ENCODE assay signal across 1 cellular context in the genomic region with DNA sequence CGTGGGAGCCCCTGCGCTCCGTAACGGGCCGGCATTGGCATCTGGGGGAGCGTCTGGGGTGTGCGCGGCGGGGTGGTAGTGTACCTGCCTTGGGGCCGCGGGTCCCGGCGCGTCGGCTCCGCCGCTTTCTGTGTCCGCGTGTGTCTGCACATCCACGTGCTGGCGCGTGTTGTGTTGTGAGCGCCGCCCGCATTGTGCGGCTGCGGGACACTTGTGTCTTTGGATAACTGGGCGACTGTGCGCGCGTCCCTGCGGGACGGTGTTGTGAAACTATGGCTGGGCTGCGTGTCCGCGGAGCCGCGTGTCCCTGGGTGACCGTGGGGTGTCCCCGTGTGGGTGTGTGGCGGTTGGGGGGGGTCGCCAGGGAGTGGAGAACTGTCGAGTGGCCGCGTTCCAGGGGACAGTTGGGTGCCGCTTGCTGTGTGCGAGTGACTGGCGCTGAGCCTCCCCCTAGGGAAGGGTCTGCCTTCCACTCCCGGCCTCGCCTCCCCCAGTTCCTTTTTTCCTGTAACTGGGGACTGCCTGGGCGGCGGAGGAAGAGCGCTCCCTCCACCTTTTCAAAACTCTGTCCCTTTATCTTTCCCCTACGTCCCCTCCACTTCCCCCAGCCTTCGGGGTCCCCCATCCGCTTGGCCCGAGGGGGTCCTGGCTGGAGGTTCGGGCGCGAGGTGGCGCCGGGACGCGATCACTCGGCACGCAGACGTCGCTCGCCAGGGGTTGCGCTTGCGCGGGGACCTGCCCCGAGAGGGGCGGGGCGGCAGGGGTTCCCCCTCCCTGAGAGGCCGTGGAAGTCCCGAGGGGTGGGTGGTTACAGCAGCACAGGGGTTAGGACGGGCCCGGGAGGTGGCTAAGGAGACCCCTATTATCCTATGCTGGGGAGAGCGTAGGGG.
TF ChIP-seq lines count a peak whose summit lies in the region.

No MANE protein-coding gene starts in this region.

TF ChIP-seq in HepG2, 621 proteins besides CTCF, POLR2A, EP300 and RAD21 (continued from another document and continues in another):
- TF ChIP-seq, protein P1, sequence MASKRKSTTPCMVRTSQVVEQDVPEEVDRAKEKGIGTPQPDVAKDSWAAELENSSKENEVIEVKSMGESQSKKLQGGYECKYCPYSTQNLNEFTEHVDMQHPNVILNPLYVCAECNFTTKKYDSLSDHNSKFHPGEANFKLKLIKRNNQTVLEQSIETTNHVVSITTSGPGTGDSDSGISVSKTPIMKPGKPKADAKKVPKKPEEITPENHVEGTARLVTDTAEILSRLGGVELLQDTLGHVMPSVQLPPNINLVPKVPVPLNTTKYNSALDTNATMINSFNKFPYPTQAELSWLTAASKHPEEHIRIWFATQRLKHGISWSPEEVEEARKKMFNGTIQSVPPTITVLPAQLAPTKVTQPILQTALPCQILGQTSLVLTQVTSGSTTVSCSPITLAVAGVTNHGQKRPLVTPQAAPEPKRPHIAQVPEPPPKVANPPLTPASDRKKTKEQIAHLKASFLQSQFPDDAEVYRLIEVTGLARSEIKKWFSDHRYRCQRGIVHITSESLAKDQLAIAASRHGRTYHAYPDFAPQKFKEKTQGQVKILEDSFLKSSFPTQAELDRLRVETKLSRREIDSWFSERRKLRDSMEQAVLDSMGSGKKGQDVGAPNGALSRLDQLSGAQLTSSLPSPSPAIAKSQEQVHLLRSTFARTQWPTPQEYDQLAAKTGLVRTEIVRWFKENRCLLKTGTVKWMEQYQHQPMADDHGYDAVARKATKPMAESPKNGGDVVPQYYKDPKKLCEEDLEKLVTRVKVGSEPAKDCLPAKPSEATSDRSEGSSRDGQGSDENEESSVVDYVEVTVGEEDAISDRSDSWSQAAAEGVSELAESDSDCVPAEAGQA (IDR thresholded peaks at IDR 0.05; ENCODE audit: low read depth): no peak
- TF ChIP-seq, protein P1 (CRISPR knock-in tag; IDR thresholded peaks at IDR 0.05; ENCODE audit: borderline replicate concordance): no peak
- TF ChIP-seq, protein P2, sequence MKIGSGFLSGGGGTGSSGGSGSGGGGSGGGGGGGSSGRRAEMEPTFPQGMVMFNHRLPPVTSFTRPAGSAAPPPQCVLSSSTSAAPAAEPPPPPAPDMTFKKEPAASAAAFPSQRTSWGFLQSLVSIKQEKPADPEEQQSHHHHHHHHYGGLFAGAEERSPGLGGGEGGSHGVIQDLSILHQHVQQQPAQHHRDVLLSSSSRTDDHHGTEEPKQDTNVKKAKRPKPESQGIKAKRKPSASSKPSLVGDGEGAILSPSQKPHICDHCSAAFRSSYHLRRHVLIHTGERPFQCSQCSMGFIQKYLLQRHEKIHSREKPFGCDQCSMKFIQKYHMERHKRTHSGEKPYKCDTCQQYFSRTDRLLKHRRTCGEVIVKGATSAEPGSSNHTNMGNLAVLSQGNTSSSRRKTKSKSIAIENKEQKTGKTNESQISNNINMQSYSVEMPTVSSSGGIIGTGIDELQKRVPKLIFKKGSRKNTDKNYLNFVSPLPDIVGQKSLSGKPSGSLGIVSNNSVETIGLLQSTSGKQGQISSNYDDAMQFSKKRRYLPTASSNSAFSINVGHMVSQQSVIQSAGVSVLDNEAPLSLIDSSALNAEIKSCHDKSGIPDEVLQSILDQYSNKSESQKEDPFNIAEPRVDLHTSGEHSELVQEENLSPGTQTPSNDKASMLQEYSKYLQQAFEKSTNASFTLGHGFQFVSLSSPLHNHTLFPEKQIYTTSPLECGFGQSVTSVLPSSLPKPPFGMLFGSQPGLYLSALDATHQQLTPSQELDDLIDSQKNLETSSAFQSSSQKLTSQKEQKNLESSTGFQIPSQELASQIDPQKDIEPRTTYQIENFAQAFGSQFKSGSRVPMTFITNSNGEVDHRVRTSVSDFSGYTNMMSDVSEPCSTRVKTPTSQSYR (CRISPR knock-in tag; IDR thresholded peaks at IDR 0.05; ENCODE audit: borderline replicate concordance): no peak
- TF ChIP-seq ZNF589 (CRISPR knock-in tag; conservative IDR thresholded peaks at IDR 0.05) (no peak), ZNF207 (IDR thresholded peaks at IDR 0.05; ENCODE audit: borderline replicate concordance) (no peak), MTA3 (CRISPR knock-in tag; IDR thresholded peaks at IDR 0.05) (no peak), HNRNPK (IDR thresholded peaks at IDR 0.05; ENCODE audit: low read depth, low read length, poor library complexity, severe bottlenecking) (peak; percentile 85), YEATS4 (CRISPR knock-in tag; IDR thresholded peaks at IDR 0.05; ENCODE audit: borderline replicate concordance) (peak; percentile 50; the same call in 1 of the 2 replicates), ZNF572 (CRISPR knock-in tag; IDR thresholded peaks at IDR 0.05) (no peak)
- TF ChIP-seq, protein P3, sequence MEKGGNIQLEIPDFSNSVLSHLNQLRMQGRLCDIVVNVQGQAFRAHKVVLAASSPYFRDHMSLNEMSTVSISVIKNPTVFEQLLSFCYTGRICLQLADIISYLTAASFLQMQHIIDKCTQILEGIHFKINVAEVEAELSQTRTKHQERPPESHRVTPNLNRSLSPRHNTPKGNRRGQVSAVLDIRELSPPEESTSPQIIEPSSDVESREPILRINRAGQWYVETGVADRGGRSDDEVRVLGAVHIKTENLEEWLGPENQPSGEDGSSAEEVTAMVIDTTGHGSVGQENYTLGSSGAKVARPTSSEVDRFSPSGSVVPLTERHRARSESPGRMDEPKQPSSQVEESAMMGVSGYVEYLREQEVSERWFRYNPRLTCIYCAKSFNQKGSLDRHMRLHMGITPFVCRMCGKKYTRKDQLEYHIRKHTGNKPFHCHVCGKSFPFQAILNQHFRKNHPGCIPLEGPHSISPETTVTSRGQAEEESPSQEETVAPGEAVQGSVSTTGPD (CRISPR knock-in tag; IDR thresholded peaks at IDR 0.05): no peak
- TF ChIP-seq, protein P4, sequence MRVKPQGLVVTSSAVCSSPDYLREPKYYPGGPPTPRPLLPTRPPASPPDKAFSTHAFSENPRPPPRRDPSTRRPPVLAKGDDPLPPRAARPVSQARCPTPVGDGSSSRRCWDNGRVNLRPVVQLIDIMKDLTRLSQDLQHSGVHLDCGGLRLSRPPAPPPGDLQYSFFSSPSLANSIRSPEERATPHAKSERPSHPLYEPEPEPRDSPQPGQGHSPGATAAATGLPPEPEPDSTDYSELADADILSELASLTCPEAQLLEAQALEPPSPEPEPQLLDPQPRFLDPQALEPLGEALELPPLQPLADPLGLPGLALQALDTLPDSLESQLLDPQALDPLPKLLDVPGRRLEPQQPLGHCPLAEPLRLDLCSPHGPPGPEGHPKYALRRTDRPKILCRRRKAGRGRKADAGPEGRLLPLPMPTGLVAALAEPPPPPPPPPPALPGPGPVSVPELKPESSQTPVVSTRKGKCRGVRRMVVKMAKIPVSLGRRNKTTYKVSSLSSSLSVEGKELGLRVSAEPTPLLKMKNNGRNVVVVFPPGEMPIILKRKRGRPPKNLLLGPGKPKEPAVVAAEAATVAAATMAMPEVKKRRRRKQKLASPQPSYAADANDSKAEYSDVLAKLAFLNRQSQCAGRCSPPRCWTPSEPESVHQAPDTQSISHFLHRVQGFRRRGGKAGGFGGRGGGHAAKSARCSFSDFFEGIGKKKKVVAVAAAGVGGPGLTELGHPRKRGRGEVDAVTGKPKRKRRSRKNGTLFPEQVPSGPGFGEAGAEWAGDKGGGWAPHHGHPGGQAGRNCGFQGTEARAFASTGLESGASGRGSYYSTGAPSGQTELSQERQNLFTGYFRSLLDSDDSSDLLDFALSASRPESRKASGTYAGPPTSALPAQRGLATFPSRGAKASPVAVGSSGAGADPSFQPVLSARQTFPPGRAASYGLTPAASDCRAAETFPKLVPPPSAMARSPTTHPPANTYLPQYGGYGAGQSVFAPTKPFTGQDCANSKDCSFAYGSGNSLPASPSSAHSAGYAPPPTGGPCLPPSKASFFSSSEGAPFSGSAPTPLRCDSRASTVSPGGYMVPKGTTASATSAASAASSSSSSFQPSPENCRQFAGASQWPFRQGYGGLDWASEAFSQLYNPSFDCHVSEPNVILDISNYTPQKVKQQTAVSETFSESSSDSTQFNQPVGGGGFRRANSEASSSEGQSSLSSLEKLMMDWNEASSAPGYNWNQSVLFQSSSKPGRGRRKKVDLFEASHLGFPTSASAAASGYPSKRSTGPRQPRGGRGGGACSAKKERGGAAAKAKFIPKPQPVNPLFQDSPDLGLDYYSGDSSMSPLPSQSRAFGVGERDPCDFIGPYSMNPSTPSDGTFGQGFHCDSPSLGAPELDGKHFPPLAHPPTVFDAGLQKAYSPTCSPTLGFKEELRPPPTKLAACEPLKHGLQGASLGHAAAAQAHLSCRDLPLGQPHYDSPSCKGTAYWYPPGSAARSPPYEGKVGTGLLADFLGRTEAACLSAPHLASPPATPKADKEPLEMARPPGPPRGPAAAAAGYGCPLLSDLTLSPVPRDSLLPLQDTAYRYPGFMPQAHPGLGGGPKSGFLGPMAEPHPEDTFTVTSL (CRISPR knock-in tag; IDR thresholded peaks at IDR 0.05; ENCODE audit: borderline replicate concordance): no peak
- TF ChIP-seq, protein P5, sequence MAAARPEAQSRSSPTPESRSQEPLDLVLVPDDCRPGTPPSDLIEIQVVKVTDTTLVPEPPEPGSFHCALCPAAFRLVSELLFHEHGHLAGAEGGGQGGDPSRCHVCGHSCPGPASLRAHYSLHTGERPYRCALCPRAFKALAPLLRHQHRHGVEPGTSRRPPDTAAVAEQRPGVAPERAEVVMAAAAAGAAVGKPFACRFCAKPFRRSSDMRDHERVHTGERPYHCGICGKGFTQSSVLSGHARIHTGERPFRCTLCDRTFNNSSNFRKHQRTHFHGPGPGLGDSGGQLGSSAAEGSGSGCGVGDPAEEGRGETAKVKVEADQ (CRISPR knock-in tag; IDR thresholded peaks at IDR 0.05; ENCODE audit: borderline replicate concordance): no peak
- TF ChIP-seq, protein P6, sequence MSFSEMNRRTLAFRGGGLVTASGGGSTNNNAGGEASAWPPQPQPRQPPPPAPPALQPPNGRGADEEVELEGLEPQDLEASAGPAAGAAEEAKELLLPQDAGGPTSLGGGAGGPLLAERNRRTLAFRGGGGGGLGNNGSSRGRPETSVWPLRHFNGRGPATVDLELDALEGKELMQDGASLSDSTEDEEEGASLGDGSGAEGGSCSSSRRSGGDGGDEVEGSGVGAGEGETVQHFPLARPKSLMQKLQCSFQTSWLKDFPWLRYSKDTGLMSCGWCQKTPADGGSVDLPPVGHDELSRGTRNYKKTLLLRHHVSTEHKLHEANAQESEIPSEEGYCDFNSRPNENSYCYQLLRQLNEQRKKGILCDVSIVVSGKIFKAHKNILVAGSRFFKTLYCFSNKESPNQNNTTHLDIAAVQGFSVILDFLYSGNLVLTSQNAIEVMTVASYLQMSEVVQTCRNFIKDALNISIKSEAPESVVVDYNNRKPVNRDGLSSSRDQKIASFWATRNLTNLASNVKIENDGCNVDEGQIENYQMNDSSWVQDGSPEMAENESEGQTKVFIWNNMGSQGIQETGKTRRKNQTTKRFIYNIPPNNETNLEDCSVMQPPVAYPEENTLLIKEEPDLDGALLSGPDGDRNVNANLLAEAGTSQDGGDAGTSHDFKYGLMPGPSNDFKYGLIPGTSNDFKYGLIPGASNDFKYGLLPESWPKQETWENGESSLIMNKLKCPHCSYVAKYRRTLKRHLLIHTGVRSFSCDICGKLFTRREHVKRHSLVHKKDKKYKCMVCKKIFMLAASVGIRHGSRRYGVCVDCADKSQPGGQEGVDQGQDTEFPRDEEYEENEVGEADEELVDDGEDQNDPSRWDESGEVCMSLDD (CRISPR knock-in tag; IDR thresholded peaks at IDR 0.05; ENCODE audit: borderline replicate concordance): peak; percentile 55; the same call in 1 of the 2 replicates
- TF ChIP-seq, protein P7, sequence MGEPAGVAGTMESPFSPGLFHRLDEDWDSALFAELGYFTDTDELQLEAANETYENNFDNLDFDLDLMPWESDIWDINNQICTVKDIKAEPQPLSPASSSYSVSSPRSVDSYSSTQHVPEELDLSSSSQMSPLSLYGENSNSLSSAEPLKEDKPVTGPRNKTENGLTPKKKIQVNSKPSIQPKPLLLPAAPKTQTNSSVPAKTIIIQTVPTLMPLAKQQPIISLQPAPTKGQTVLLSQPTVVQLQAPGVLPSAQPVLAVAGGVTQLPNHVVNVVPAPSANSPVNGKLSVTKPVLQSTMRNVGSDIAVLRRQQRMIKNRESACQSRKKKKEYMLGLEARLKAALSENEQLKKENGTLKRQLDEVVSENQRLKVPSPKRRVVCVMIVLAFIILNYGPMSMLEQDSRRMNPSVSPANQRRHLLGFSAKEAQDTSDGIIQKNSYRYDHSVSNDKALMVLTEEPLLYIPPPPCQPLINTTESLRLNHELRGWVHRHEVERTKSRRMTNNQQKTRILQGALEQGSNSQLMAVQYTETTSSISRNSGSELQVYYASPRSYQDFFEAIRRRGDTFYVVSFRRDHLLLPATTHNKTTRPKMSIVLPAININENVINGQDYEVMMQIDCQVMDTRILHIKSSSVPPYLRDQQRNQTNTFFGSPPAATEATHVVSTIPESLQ (CRISPR knock-in tag; conservative IDR thresholded peaks at IDR 0.05): no peak
- TF ChIP-seq, protein P8, sequence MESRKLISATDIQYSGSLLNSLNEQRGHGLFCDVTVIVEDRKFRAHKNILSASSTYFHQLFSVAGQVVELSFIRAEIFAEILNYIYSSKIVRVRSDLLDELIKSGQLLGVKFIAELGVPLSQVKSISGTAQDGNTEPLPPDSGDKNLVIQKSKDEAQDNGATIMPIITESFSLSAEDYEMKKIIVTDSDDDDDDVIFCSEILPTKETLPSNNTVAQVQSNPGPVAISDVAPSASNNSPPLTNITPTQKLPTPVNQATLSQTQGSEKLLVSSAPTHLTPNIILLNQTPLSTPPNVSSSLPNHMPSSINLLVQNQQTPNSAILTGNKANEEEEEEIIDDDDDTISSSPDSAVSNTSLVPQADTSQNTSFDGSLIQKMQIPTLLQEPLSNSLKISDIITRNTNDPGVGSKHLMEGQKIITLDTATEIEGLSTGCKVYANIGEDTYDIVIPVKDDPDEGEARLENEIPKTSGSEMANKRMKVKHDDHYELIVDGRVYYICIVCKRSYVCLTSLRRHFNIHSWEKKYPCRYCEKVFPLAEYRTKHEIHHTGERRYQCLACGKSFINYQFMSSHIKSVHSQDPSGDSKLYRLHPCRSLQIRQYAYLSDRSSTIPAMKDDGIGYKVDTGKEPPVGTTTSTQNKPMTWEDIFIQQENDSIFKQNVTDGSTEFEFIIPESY (CRISPR knock-in tag; IDR thresholded peaks at IDR 0.05): peak; percentile 66; the same call in 1 of the 2 replicates
- TF ChIP-seq, protein P9, sequence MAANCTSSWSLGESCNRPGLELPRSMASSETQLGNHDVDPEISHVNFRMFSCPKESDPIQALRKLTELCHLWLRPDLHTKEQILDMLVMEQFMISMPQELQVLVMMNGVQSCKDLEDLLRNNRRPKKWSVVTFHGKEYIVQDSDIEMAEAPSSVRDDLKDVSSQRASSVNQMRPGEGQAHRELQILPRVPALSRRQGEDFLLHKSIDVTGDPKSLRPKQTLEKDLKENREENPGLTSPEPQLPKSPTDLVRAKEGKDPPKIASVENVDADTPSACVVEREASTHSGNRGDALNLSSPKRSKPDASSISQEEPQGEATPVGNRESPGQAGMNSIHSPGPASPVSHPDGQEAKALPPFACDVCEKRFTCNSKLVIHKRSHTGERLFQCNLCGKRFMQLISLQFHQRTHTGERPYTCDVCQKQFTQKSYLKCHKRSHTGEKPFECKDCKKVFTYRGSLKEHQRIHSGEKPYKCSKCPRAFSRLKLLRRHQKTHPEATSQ (CRISPR knock-in tag; IDR thresholded peaks at IDR 0.05; ENCODE audit: borderline replicate concordance): no peak
